In genomic region chr7:85075864-85076263, GRCh38 we compare ENCODE assay signal across 19 cellular contexts.
"Had no signal": no experiment of that assay in that cellular context is flagged by ENCODE, and none has a peak within 500 bp of the region (broad histone marks: within the 10 kb centered on the region; RNA-seq: fewer than 3 reads in every experiment).

No MANE protein-coding gene starts in this region.

- H3K4me1 ChIP-seq: esophagus squamous epithelium, prostate gland, right lobe of liver had no signal

- ATAC-seq: effector memory CD8-positive, alpha-beta T cell; left cardiac atrium; left ventricle myocardium superior; mucosa of descending colon; naive thymus-derived CD8-positive, alpha-beta T cell; right lobe of liver; stimulated activated naive B cell treated with anti-CD40 and anti-IgM and Interleukin-4, amounts not matched to agents 10 μg/mL and 1 μg/mL and 100 μg/mL, for 72 hours had no signal

- H3K27ac ChIP-seq: esophagus squamous epithelium, pancreas, prostate gland, right lobe of liver had no signal

- H3K9me3 ChIP-seq: esophagus squamous epithelium, mucosa of descending colon, pancreas, prostate gland, right lobe of liver had no signal

- H3K27me3 ChIP-seq: esophagus squamous epithelium, right lobe of liver had no signal

- H3K36me3 Mint-ChIP-seq: naive thymus-derived CD8-positive, alpha-beta T cell; stimulated activated naive B cell treated with anti-CD40 and anti-IgM and Interleukin-4, amounts not matched to agents 10 μg/mL and 1 μg/mL and 100 μg/mL, for 72 hours had no signal

- H3K4me3 ChIP-seq: esophagus squamous epithelium, lung, mucosa of descending colon, pancreas, prostate gland, right lobe of liver had no signal

- H3K9me3 Mint-ChIP-seq: dendritic cell treated with granulocyte-macrophage colony-stimulating factor and Interleukin-4, amounts not matched to agents 40 ng/mL and 50 ng/mL, for 4 days; effector memory CD8-positive, alpha-beta T cell; naive thymus-derived CD8-positive, alpha-beta T cell; stimulated activated naive B cell treated with anti-CD40 and anti-IgM and Interleukin-4, amounts not matched to agents 10 μg/mL and 1 μg/mL and 100 μg/mL, for 72 hours had no signal

- H3K27ac Mint-ChIP-seq: dendritic cell treated with granulocyte-macrophage colony-stimulating factor and Interleukin-4, amounts not matched to agents 40 ng/mL and 50 ng/mL, for 4 days; effector memory CD8-positive, alpha-beta T cell; naive thymus-derived CD8-positive, alpha-beta T cell; stimulated activated naive B cell treated with anti-CD40 and anti-IgM and Interleukin-4, amounts not matched to agents 10 μg/mL and 1 μg/mL and 100 μg/mL, for 72 hours had no signal

- DNase-seq: effector memory CD8-positive, alpha-beta T cell; esophagus squamous epithelium; foreskin fibroblast; kidney; left cardiac atrium; left ventricle myocardium superior; mucosa of descending colon; naive thymus-derived CD8-positive, alpha-beta T cell; occipital lobe; pancreas; retina; right lobe of liver; stimulated activated CD4-positive, alpha-beta T cell treated with anti-CD3 and anti-CD28 coated beads, Interleukin-2, amount 100 ng/mL, for 24 hours; stimulated activated CD4-positive, alpha-beta T cell treated with anti-CD3 and anti-CD28 coated beads, Interleukin-4, amount 100 ng/mL, for 4 hours; stimulated activated naive B cell treated with anti-CD40 and anti-IgM and Interleukin-4, amounts not matched to agents 10 μg/mL and 1 μg/mL and 100 μg/mL, for 72 hours; trophoblast cell had no signal

- H3K36me3 ChIP-seq: esophagus squamous epithelium, pancreas, prostate gland, right lobe of liver had no signal

- H3K4me3 Mint-ChIP-seq: dendritic cell treated with granulocyte-macrophage colony-stimulating factor and Interleukin-4, amounts not matched to agents 40 ng/mL and 50 ng/mL, for 4 days; effector memory CD8-positive, alpha-beta T cell; naive thymus-derived CD8-positive, alpha-beta T cell; stimulated activated naive B cell treated with anti-CD40 and anti-IgM and Interleukin-4, amounts not matched to agents 10 μg/mL and 1 μg/mL and 100 μg/mL, for 72 hours had no signal

- H3K4me1 Mint-ChIP-seq: naive thymus-derived CD8-positive, alpha-beta T cell; stimulated activated naive B cell treated with anti-CD40 and anti-IgM and Interleukin-4, amounts not matched to agents 10 μg/mL and 1 μg/mL and 100 μg/mL, for 72 hours had no signal

- H3K27me3 Mint-ChIP-seq: dendritic cell treated with granulocyte-macrophage colony-stimulating factor and Interleukin-4, amounts not matched to agents 40 ng/mL and 50 ng/mL, for 4 days; effector memory CD8-positive, alpha-beta T cell; naive thymus-derived CD8-positive, alpha-beta T cell; stimulated activated naive B cell treated with anti-CD40 and anti-IgM and Interleukin-4, amounts not matched to agents 10 μg/mL and 1 μg/mL and 100 μg/mL, for 72 hours had no signal
